27 cellular contexts compared by ENCODE assay signal in genomic region chr4:162586266-162586665, GRCh38.
"Had no signal": no experiment of that assay in that cellular context is flagged by ENCODE, and none has a peak within 500 bp of the region (broad histone marks: within the 10 kb centered on the region; RNA-seq: fewer than 3 reads in every experiment).

No MANE protein-coding gene starts in this region.

- ATAC-seq: activated CD8-positive, alpha-beta T cell treated with anti-CD3 and anti-CD28 coated beads, Interleukin-2, amount 10 ng/mL, durations not matched to agents 7 days and 5 days; activated naive CD8-positive, alpha-beta T cell treated with anti-CD3 and anti-CD28 coated beads, Interleukin-2, amount 50 U/mL, for 24 hours; WTC11 had no signal

- H3K4me1 ChIP-seq: ascending aorta, Peyer's patch had no signal

- H3K4me3 ChIP-seq: ascending aorta, Peyer's patch had no signal

- H3K27ac ChIP-seq: ascending aorta, brain microvascular endothelial cell, Peyer's patch had no signal

- H3K9me3 ChIP-seq: ascending aorta, Peyer's patch had no signal

- H3K27me3 ChIP-seq: ascending aorta, brain microvascular endothelial cell, Peyer's patch had no signal

- DNase-seq: activated CD4-positive, alpha-beta T cell treated with anti-CD3 and anti-CD28 coated beads for 48 hours; activated CD4-positive, alpha-beta T cell treated with anti-CD3 and anti-CD28 coated beads, Interleukin-2, amount 50 U/mL, for 4 hours; activated CD4-positive, CD25-positive, alpha-beta regulatory T cell treated with anti-CD3 and anti-CD28 coated beads, Interleukin-2, amount 50 U/mL, for 72 hours; activated CD8-positive, alpha-beta memory T cell treated with anti-CD3 and anti-CD28 coated beads, Interleukin-2, amount 50 U/mL, for 48 hours; activated CD8-positive, alpha-beta T cell treated with anti-CD3 and anti-CD28 coated beads, Interleukin-2, amount 10 ng/mL, durations not matched to agents 7 days and 5 days; activated effector memory CD4-positive, alpha-beta T cell treated with Interleukin-2 at 50 U/mL for 16 hours; activated naive CD4-positive, alpha-beta T cell; activated naive CD8-positive, alpha-beta T cell treated with anti-CD3 and anti-CD28 coated beads, Interleukin-2, amount 50 U/mL, for 24 hours; activated T-cell treated with anti-CD3 and anti-CD28 coated beads, Interleukin-2, amount 50 U/mL, for 1 hour; amniotic stem cell; brain microvascular endothelial cell; cerebellar nuclear complex; Kasumi-1; NCI-H1048; NCI-H146; NCI-H187 treated with DMSO at 0.1 percent for 48 hours; NCI-H2081 treated with DMSO at 0.1 percent for 48 hours; NCI-H2171; NCI-H2227 treated with DMSO at 0.1 percent for 48 hours; NCI-H526 treated with DMSO at 0.1 percent for 48 hours; NK-92 treated with Interleukin-12 subunit alpha and Interleukin-12 subunit beta, amount 100 ng/mL, for 24 hours; OCI-M1; Peyer's patch; SHP77 treated with DMSO at 0.1 percent for 48 hours had no signal

- FAIRE-seq: colon had no signal

- H3K36me3 ChIP-seq: ascending aorta, brain microvascular endothelial cell, Peyer's patch had no signal
